In genomic region chr7:114088541-114088940, GRCh38 we compare ENCODE assay signal across 12 cellular contexts.
DNase-seq lines count a peak whose midpoint lies in the region; ATAC-seq and TF ChIP-seq lines count a peak whose summit lies in the region.
"Had no signal": no experiment of that assay in that cellular context is flagged by ENCODE, and none has a peak within 500 bp of the region (broad histone marks: within the 10 kb centered on the region; RNA-seq: fewer than 3 reads in every experiment).

No MANE protein-coding gene starts in this region.

- H3K9me3 ChIP-seq in ascending aorta = no peaks in the 10 kb centered on the region
- no peaks in the 10 kb centered on the region for H3K9me3 ChIP-seq in iPS-18a (ENCODE audit: control insufficient read depth, low read depth, low read length)
- H3K9me3 ChIP-seq in gastrocnemius medialis = no peaks in the 10 kb centered on the region

- ATAC-seq in GM23338 (no peak), gastrocnemius medialis (no peak), HG03108 (IDR thresholded peaks at IDR 0.05; ENCODE audit: unreplicated experiment) (no peak)
- ATAC-seq: T-cell had no signal

- peaks cover 45% of the 10 kb centered on the region for H3K27me3 Mint-ChIP-seq in GM23338 (ENCODE audit: insufficient read depth, low read depth, poor library complexity)
- H3K27me3 Mint-ChIP-seq in T-helper 2 cell treated with Interferon-gamma antibody and Interleukin-4, amounts not matched to agents 5 μg/mL and 100 μg/mL, for 36 hours (ENCODE audit: low read depth) = peaks cover 69% of the 10 kb centered on the region

- H3K27ac ChIP-seq in GM23338 (ENCODE audit: low read depth) = no peak overlapping the region
- peak overlapping the region; percentile 91 to 98 for H3K27ac ChIP-seq in ascending aorta
- no peak overlapping the region for H3K27ac ChIP-seq in iPS-18a (ENCODE audit: low read length)
- H3K27ac ChIP-seq in gastrocnemius medialis = peak overlapping the region; percentile 92 to 99 (median 98)

- no peaks in the 10 kb centered on the region for H3K79me2 ChIP-seq in GM23338 (replicated peaks; ENCODE audit: insufficient read depth)

- no peak overlapping the region for H3K9ac ChIP-seq in iPS-18a (ENCODE audit: low read length)

- intact Hi-C loops in ascending aorta (cut with DNase I) = loop anchor here (5.0 to 10.0 kb wide), 4 partner anchors 129 to 1634 kb away; partner anchors contain the start of genes IFRD1 and MDFIC
- intact Hi-C loops in gastrocnemius medialis (cut with DNase I; ENCODE audit: low total_unique reads) = loop anchor here (5.0 to 10.0 kb wide), 3 partner anchors 314 to 1634 kb away; partner anchors contain the start of gene IFRD1

- H3K36me3 ChIP-seq in GM23338 (ENCODE audit: insufficient read depth) (no peaks in the 10 kb centered on the region), ascending aorta (no peaks in the 10 kb centered on the region), iPS-18a (ENCODE audit: control insufficient read depth, low read depth, low read length) (no peaks in the 10 kb centered on the region), gastrocnemius medialis (no peaks in the 10 kb centered on the region)

- H3K9me2 ChIP-seq in GM23338 (ENCODE audit: insufficient read depth) = no peaks in the 10 kb centered on the region

- peak overlapping the region; percentile 93 for H3K4me2 ChIP-seq in GM23338

- H3K4me3 ChIP-seq in GM23338 (peak overlapping the region; percentile 66), ascending aorta (peak overlapping the region; percentile 84 to 89), iPS-18a (ENCODE audit: low read length) (peak overlapping the region; percentile 49), gastrocnemius medialis (peak overlapping the region; percentile 53 to 84 (median 72))

- H3K4me1 Mint-ChIP-seq in GM23338 = peaks cover 18% of the 10 kb centered on the region
- H3K4me1 Mint-ChIP-seq in T-helper 2 cell treated with Interferon-gamma antibody and Interleukin-4, amounts not matched to agents 5 μg/mL and 100 μg/mL, for 36 hours (ENCODE audit: low read depth) = peaks cover 26% of the 10 kb centered on the region

- peaks cover 11% of the 10 kb centered on the region for H3K4me1 ChIP-seq in GM23338 (ENCODE audit: insufficient read depth)
- peaks cover 0 to 4% of the 10 kb centered on the region in 2 donors for H3K4me1 ChIP-seq in ascending aorta
- peaks cover 14% of the 10 kb centered on the region for H3K4me1 ChIP-seq in iPS-18a (ENCODE audit: control insufficient read depth, low read depth, low read length)
- peaks cover 32 to 48% of the 10 kb centered on the region in 2 donors for H3K4me1 ChIP-seq in gastrocnemius medialis

- H3K27me3 ChIP-seq in GM23338 (ENCODE audit: insufficient read depth) = peaks cover 74% of the 10 kb centered on the region
- H3K27me3 ChIP-seq in ascending aorta = no peaks in the 10 kb centered on the region
- H3K27me3 ChIP-seq in iPS-18a (ENCODE audit: control insufficient read depth, insufficient read depth, low read length) = peaks cover 68% of the 10 kb centered on the region
- no peaks in the 10 kb centered on the region for H3K27me3 ChIP-seq in gastrocnemius medialis

- no peak overlapping the region for H2AFZ ChIP-seq in GM23338

- H4K20me1 ChIP-seq in GM23338 (replicated peaks; ENCODE audit: insufficient read depth) = no peaks in the 10 kb centered on the region

- DNase-seq in GM23338 (ENCODE audit: low spot score) (no peak), ascending aorta (ENCODE audit: low spot score in 2 of 2) (no peak), gastrocnemius medialis (no peak), NCI-H446 (lab: John Stamatoyannopoulos, UW) (no peak), NOMO-1 treated with dmso at 0.1 percent for 144 hours (lab: John Stamatoyannopoulos, UW; ENCODE audit: unreplicated experiment) (no peak)
- DNase-seq in T-helper 2 cell treated with Interferon-gamma antibody and Interleukin-4, amounts not matched to agents 5 μg/mL and 100 μg/mL, for 36 hours (ENCODE audit: low spot score) = no peak
- DNase-seq: activated CD4-positive, alpha-beta T cell treated with anti-CD3 and anti-CD28 coated beads, Interleukin-2, amount 50 U/mL, for 1 hour; anterior cingulate cortex; DMS153; T-cell had no signal

- peak overlapping the region; percentile 92 for H3K4me3 Mint-ChIP-seq in GM23338
- no peak overlapping the region for H3K4me3 Mint-ChIP-seq in T-helper 2 cell treated with Interferon-gamma antibody and Interleukin-4, amounts not matched to agents 5 μg/mL and 100 μg/mL, for 36 hours

- in situ Hi-C loops in gastrocnemius medialis (cut with MboI; ENCODE audit: low sequenced_read_pairs in 4 of 4) = loop anchor here in 3 of 4 donors (10.0 to 25.0 kb wide), 3 partner anchors 324 to 449 kb away; partner anchors contain the start of gene FOXP2 (in 3 of the 3)

- H3K9me3 Mint-ChIP-seq in GM23338 = no peaks in the 10 kb centered on the region; the same call in 2 of the 3 replicates
- H3K9me3 Mint-ChIP-seq in T-helper 2 cell treated with Interferon-gamma antibody and Interleukin-4, amounts not matched to agents 5 μg/mL and 100 μg/mL, for 36 hours = no peaks in the 10 kb centered on the region
- H3K9me3 Mint-ChIP-seq: T-cell had no signal

- no peak overlapping the region for H3K27ac Mint-ChIP-seq in GM23338
- H3K27ac Mint-ChIP-seq in T-helper 2 cell treated with Interferon-gamma antibody and Interleukin-4, amounts not matched to agents 5 μg/mL and 100 μg/mL, for 36 hours = no peak overlapping the region
- H3K27ac Mint-ChIP-seq: T-cell had no signal

- H3K36me3 Mint-ChIP-seq in GM23338 (ENCODE audit: low read depth) = no peaks in the 10 kb centered on the region; the same call in 2 of the 3 replicates
- no peaks in the 10 kb centered on the region for H3K36me3 Mint-ChIP-seq in T-helper 2 cell treated with Interferon-gamma antibody and Interleukin-4, amounts not matched to agents 5 μg/mL and 100 μg/mL, for 36 hours (ENCODE audit: low read depth)
- H3K36me3 Mint-ChIP-seq: T-cell had no signal

- no peak for TF ChIP-seq POLR2A in gastrocnemius medialis (IDR thresholded peaks at IDR 0.05)

- TF ChIP-seq CTCF in GM23338 (conservative IDR thresholded peaks at IDR 0.05; ENCODE audit: low read depth in 2 of 2) (no peak), ascending aorta (IDR thresholded peaks at IDR 0.05) (no peak), gastrocnemius medialis (IDR thresholded peaks at IDR 0.05 in 4 of 5, conservative IDR thresholded peaks at IDR 0.05 in 1 of 5) (no peak)

- no peaks in the 10 kb centered on the region; the same call in 1 of the 2 replicates for H3F3A ChIP-seq in GM23338 (replicated peaks; ENCODE audit: low read depth)

TF ChIP-seq in GM23338, 12 proteins besides CTCF, POLR2A, EP300 and RAD21 (continues in another document):
- TF ChIP-seq ZNF462 (CRISPR knock-in tag; IDR thresholded peaks at IDR 0.05) (no peak), CREB1 (CRISPR knock-in tag; IDR thresholded peaks at IDR 0.05; ENCODE audit: low read depth) (no peak)

Comparison
In these comparisons a context has a peak if more than half of its experiments do, and no peak if none do; other contexts are left out.
1. H3K27ac ChIP-seq: peak in ascending aorta (2 of 2) and gastrocnemius medialis (4 of 4); none in GM23338 (single experiment) and iPS-18a (single experiment).
2. Peak in every context shown above with its lines, with median percentiles within 50 percentile points of each other: H3K4me3 ChIP-seq.